8 cellular contexts compared by ENCODE assay signal in genomic region chr2:182715896-182716664, GRCh38. TPM values are rescaled to one million over a fixed set of nuclear protein-coding genes. Genes with fewer than 3 reads are reported as not detected.
DNase-seq lines count a peak whose midpoint lies in the region; ATAC-seq and TF ChIP-seq lines count a peak whose summit lies in the region.

Gene DNAJC10 (plus strand): TSS chr2:182716257. CDS start chr2:182718087, 1,830 bp downstream.

- H3K9me3 ChIP-seq in HUES6 (ENCODE audit: control insufficient read depth, insufficient read depth, low read depth, low read length) = no peaks in the 10 kb centered on the region
- H3K9me3 ChIP-seq in OCI-LY7 (ENCODE audit: low read length) = no peaks in the 10 kb centered on the region
- no peaks in the 10 kb centered on the region for H3K9me3 ChIP-seq in esophagus (ENCODE audit: control insufficient read depth in 2 of 2, insufficient read depth in 1 of 2, low read depth in 1 of 2, low read length in 1 of 2)
- H3K9me3 ChIP-seq in mucosa of stomach (ENCODE audit: control insufficient read depth, low read length) = no peaks in the 10 kb centered on the region

- H2AFZ ChIP-seq in OCI-LY7 (ENCODE audit: low read length) = peak within 1 kb of the TSS; percentile 73

- no peaks in the 10 kb centered on the region for H3K4me1 ChIP-seq in HUES6 (ENCODE audit: control insufficient read depth, insufficient read depth, low read length)
- peaks cover 42% of the 10 kb centered on the region for H3K4me1 ChIP-seq in OCI-LY7 (ENCODE audit: insufficient read depth, low read length, poor library complexity, severe bottlenecking)
- no peaks in the 10 kb centered on the region for H3K4me1 ChIP-seq in esophagus (ENCODE audit: control insufficient read depth in 2 of 2, insufficient read depth in 2 of 2, low read length in 1 of 2)
- peaks cover 6% of the 10 kb centered on the region for H3K4me1 ChIP-seq in mucosa of stomach (ENCODE audit: control insufficient read depth, insufficient read depth, low read length)

- ATAC-seq in GM21447 (IDR thresholded peaks at IDR 0.05; ENCODE audit: unreplicated experiment) = peak; percentile 78

- H3K27ac ChIP-seq in HUES6 (ENCODE audit: low read depth, low read length) (peak within 1 kb of the TSS; percentile 44; the same call in 1 of the 2 replicates), OCI-LY7 (ENCODE audit: low read depth, low read length, poor library complexity, severe bottlenecking) (peak within 1 kb of the TSS; percentile 95), esophagus (ENCODE audit: low read depth in 2 of 2, low read length in 1 of 2) (peak within 1 kb of the TSS; percentile 84 to 93)

- H3K27me3 ChIP-seq in HUES6 (ENCODE audit: control insufficient read depth, insufficient read depth, low read length) = no peaks in the 10 kb centered on the region
- no peaks in the 10 kb centered on the region for H3K27me3 ChIP-seq in esophagus (ENCODE audit: control insufficient read depth in 1 of 2, insufficient read depth in 2 of 2, low read length in 2 of 2)
- H3K27me3 ChIP-seq in mucosa of stomach (ENCODE audit: control insufficient read depth, insufficient read depth, low read length) = no peaks in the 10 kb centered on the region

- H4K20me1 ChIP-seq in OCI-LY7 (ENCODE audit: insufficient read depth, low read length) = no peaks in the 10 kb centered on the region

- H3K36me3 ChIP-seq in HUES6 (ENCODE audit: control insufficient read depth, insufficient read depth, low read length) (peaks cover 17% of the 10 kb centered on the region), OCI-LY7 (ENCODE audit: insufficient read depth, low read length) (peaks cover 24% of the 10 kb centered on the region), esophagus (ENCODE audit: control insufficient read depth in 2 of 2, insufficient read depth in 2 of 2, low read length in 1 of 2) (no peaks in the 10 kb centered on the region), mucosa of stomach (ENCODE audit: control insufficient read depth, insufficient read depth, low read length) (no peaks in the 10 kb centered on the region)

- BruUV-seq in OCI-LY7 (replicated peaks; lab: Mats Ljungman, UMichigan) = no TSS peak

- 0% methylated on average over 57 to 69 of the region's 69 CpGs for WGBS in esophagus, 2 donors

- intact Hi-C loops in OCI-LY7 (cut with micrococcal nuclease; ENCODE audit: unreplicated experiment) = loop anchor here (5.0 to 10.0 kb wide), 3 partner anchors 49 to 1731 kb away; no protein-coding TSS in a partner anchor

- no peak for TF ChIP-seq CTCF in OCI-LY7 (conservative IDR thresholded peaks at IDR 0.05; ENCODE audit: low read length)

- no peaks in the 10 kb centered on the region for H3K9me2 ChIP-seq in OCI-LY7 (ENCODE audit: insufficient read depth, low read length)

- peak within 1 kb of the TSS; percentile 92 for H3K4me2 ChIP-seq in OCI-LY7 (ENCODE audit: low read length)

- H3K4me3 ChIP-seq in HUES6 (ENCODE audit: low read depth, low read length) (peak within 1 kb of the TSS; percentile 91), OCI-LY7 (ENCODE audit: low read depth, low read length, poor library complexity, severe bottlenecking) (peak within 1 kb of the TSS; percentile 87), esophagus (ENCODE audit: low read depth in 1 of 2, low read length in 2 of 2) (peak within 1 kb of the TSS; percentile 88 to 98), mucosa of stomach (ENCODE audit: low read length) (peak within 1 kb of the TSS; percentile 81)

- POLR2A ChIA-PET in OCI-LY7 (lab: Charles Lee) = interaction anchor here (0.5 to 7.3 kb wide), 16 partner anchors 13 to 531 kb away, joined by 3 to 68 read pairs (median 3); partner anchors contain the start of gene NUP35

- CTCF ChIA-PET in OCI-LY7 (lab: Charles Lee; ENCODE audit: unreplicated experiment) = no interaction called here

- DNase-seq in DMS 273 treated with DMSO at 0.1 percent for 48 hours (lab: John Stamatoyannopoulos, UW) = peak; percentile 59
- DNase-seq in OCI-LY7 (ENCODE audit: low spot score) = peak; percentile 85
- DNase-seq in activated T-cell treated with anti-CD3 and anti-CD28 coated beads for 48 hours (ENCODE audit: low read depth) = peak; percentile 81
- peak; percentile 69 to 71 for DNase-seq in stimulated activated CD8-positive, alpha-beta memory T cell treated with anti-CD3 and anti-CD28 coated beads, Interleukin-7, amount 100 ng/mL, for 1 hour (ENCODE audit: low read depth in 2 of 2)

- peaks cover 47% of the 10 kb centered on the region for H3K79me2 ChIP-seq in OCI-LY7 (ENCODE audit: insufficient read depth, low read depth, low read length)

- H3K9ac ChIP-seq in HUES6 (ENCODE audit: low read length) (peak within 1 kb of the TSS; percentile 84), mucosa of stomach (ENCODE audit: low read length) (peak within 1 kb of the TSS; percentile 85)

RNA-seq across cellular contexts. Expression of gene DNAJC10, which starts in this region (rescaled TPM):
- total RNA-seq in OCI-LY7 (2014; rRNA removed; shearing (Covaris generic)) = 117 and 151 TPM in 2 replicates
- 226 and 227 TPM in 2 replicates for total RNA-seq in OCI-LY7 (2022)
- 10 to 100 TPM in 1 of 2 donors, 1 to 10 TPM in 1; 7.0 to 10.1 TPM for polyA plus RNA-seq in esophagus

Comparison
In these comparisons a context has a peak if more than half of its experiments do, and no peak if none do; other contexts are left out.
1. Peak in every context shown above with its lines: DNase-seq, ATAC-seq, H3K4me3 ChIP-seq and H3K27ac ChIP-seq.
2. H3K27ac ChIP-seq: peak in every context shown above with its lines; median percentile 95 in OCI-LY7; 88 in esophagus; 44 in HUES6.